In the genomic region with DNA sequence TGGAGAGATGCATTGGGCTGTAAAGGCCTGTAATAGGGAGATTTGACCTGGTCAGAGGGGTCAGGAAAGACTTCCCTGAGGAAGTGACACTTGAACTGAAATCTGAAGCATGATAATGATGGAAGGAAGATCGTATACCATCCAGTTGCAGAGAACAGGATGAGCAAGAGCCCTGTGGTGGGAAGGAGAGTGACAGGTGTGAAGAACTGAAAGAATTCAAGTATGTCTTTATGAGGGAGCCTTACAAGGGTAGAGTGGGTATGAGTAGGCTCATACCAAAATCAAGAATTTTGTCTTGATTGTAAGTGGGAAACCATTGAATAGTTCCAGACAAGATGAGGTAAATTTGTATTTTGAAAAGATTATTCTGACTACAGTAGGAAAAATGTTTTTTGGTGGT, we compare ENCODE assay signal across 25 cellular contexts.
"Had no signal": no experiment of that assay in that cellular context is flagged by ENCODE, and none has a peak within 500 bp of the region (broad histone marks: within the 10 kb centered on the region; RNA-seq: fewer than 3 reads in every experiment).

No MANE protein-coding gene starts in this region.

- H3K27ac ChIP-seq: dorsolateral prefrontal cortex, gastrocnemius medialis, hepatocyte, left lung, neural progenitor cell, psoas muscle, sigmoid colon, skin epidermis, spleen, thoracic aorta, tibial nerve, upper lobe of right lung, uterus had no signal

- H3K27ac Mint-ChIP-seq: naive thymus-derived CD4-positive, alpha-beta T cell; nephron; neural progenitor cell; stimulated activated naive B cell treated with anti-CD40 and anti-IgM and Interleukin-4, amounts not matched to agents 10 μg/mL and 1 μg/mL and 100 μg/mL, for 72 hours; stimulated activated naive CD8-positive, alpha-beta T cell treated with anti-CD3 and anti-CD28 coated beads, Interleukin-15, Interleukin-2, amounts not matched to agents 100 ng/mL and 50 ng/mL, for 24 hours had no signal

- H3K4me1 Mint-ChIP-seq: naive thymus-derived CD4-positive, alpha-beta T cell; nephron; neural progenitor cell; stimulated activated naive B cell treated with anti-CD40 and anti-IgM and Interleukin-4, amounts not matched to agents 10 μg/mL and 1 μg/mL and 100 μg/mL, for 72 hours had no signal

- H3K4me3 Mint-ChIP-seq: naive thymus-derived CD4-positive, alpha-beta T cell; nephron; neural progenitor cell; stimulated activated naive B cell treated with anti-CD40 and anti-IgM and Interleukin-4, amounts not matched to agents 10 μg/mL and 1 μg/mL and 100 μg/mL, for 72 hours; stimulated activated naive CD8-positive, alpha-beta T cell treated with anti-CD3 and anti-CD28 coated beads, Interleukin-15, Interleukin-2, amounts not matched to agents 100 ng/mL and 50 ng/mL, for 24 hours had no signal

- H3K4me3 ChIP-seq: dorsolateral prefrontal cortex, gastrocnemius medialis, hepatocyte, left lung, neural progenitor cell, psoas muscle, sigmoid colon, skin epidermis, spleen, thoracic aorta, tibial nerve, upper lobe of right lung, uterus had no signal

- H3K9me3 ChIP-seq: gastrocnemius medialis, left lung, psoas muscle, sigmoid colon, spleen, thoracic aorta, tibial nerve, upper lobe of right lung, uterus had no signal

- H3K27me3 Mint-ChIP-seq: stimulated activated naive CD8-positive, alpha-beta T cell treated with anti-CD3 and anti-CD28 coated beads, Interleukin-15, Interleukin-2, amounts not matched to agents 100 ng/mL and 50 ng/mL, for 24 hours had no signal

- H3K9ac ChIP-seq: neural progenitor cell had no signal

- H2AFZ ChIP-seq: hepatocyte, neural progenitor cell had no signal

- H3K36me3 Mint-ChIP-seq: naive thymus-derived CD4-positive, alpha-beta T cell; stimulated activated naive B cell treated with anti-CD40 and anti-IgM and Interleukin-4, amounts not matched to agents 10 μg/mL and 1 μg/mL and 100 μg/mL, for 72 hours had no signal

- H3K36me3 ChIP-seq: gastrocnemius medialis, left lung, neural progenitor cell, sigmoid colon, spleen, thoracic aorta, tibial nerve, upper lobe of right lung, uterus had no signal

- H3K27me3 ChIP-seq: dorsolateral prefrontal cortex, gastrocnemius medialis, hepatocyte, left lung, neural progenitor cell, sigmoid colon, spleen, tibial nerve, upper lobe of right lung, uterus had no signal

- H3K4me1 ChIP-seq: gastrocnemius medialis, neural progenitor cell, psoas muscle, sigmoid colon, spleen, tibial nerve, upper lobe of right lung, uterus had no signal

- ATAC-seq: gastrocnemius medialis; left cardiac atrium; left lung; naive thymus-derived CD4-positive, alpha-beta T cell; psoas muscle; right cardiac atrium; stimulated activated naive B cell treated with anti-CD40 and anti-IgM and Interleukin-4, amounts not matched to agents 10 μg/mL and 1 μg/mL and 100 μg/mL, for 72 hours; upper lobe of right lung had no signal

- H3K9me3 Mint-ChIP-seq: nephron; stimulated activated naive B cell treated with anti-CD40 and anti-IgM and Interleukin-4, amounts not matched to agents 10 μg/mL and 1 μg/mL and 100 μg/mL, for 72 hours; stimulated activated naive CD8-positive, alpha-beta T cell treated with anti-CD3 and anti-CD28 coated beads, Interleukin-15, Interleukin-2, amounts not matched to agents 100 ng/mL and 50 ng/mL, for 24 hours had no signal

- H3K4me2 ChIP-seq: hepatocyte, neural progenitor cell had no signal

- DNase-seq: dorsolateral prefrontal cortex; effector CD4-positive, alpha-beta T cell; gastrocnemius medialis; head of caudate nucleus; left cardiac atrium; left lung; mesendoderm; midbrain; naive thymus-derived CD4-positive, alpha-beta T cell; psoas muscle; right cardiac atrium; sigmoid colon; spleen; stimulated activated CD4-positive, alpha-beta T cell treated with anti-CD3 and anti-CD28 coated beads, Interleukin-4, amount 100 ng/mL, for 4 hours; stimulated activated naive B cell treated with anti-CD40 and anti-IgM and Interleukin-4, amounts not matched to agents 10 μg/mL and 1 μg/mL and 100 μg/mL, for 72 hours; upper lobe of right lung; uterus had no signal

- FAIRE-seq: colon had no signal
